Comparison of ENCODE assay signal across 10 cellular contexts in the genomic region with DNA sequence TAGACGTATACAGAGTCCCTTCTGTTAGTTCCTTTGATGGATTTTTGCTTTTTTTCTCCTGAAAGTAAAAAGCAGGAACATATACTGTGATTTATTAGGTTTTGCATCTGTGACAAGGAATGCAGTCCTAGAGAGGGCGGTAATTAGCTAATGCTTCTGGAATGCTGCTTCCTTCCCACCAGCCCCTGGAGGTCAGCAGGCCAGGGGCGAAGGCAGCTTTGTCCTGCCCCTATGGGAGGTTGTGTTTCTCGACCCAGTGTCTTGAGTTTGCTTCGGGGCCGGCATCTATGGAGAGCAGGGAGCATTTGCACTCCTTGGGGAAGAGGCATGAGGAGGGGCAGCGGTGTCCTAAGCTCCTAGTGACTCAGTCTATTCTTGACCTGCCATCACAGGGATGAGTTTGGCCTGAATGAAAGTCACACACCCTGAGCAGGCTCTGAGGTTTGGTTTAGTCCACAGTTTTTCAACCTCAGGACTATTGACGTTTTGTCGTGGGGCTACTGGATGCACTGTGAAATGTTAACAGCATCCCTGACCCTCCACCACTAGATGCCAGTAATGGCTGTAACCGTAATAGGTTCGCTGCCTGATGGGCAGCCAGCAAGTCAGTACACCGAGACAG.
DNase-seq lines count a peak whose midpoint lies in the region; ATAC-seq, FAIRE-seq and TF ChIP-seq lines count a peak whose summit lies in the region.
"Had no signal": no experiment of that assay in that cellular context is flagged by ENCODE, and none has a peak within 500 bp of the region (broad histone marks: within the 10 kb centered on the region; RNA-seq: fewer than 3 reads in every experiment).

No MANE protein-coding gene starts in this region.

- H3K4me3 ChIP-seq in heart left ventricle (no peak overlapping the region), suprapubic skin (no peak overlapping the region)

- no peak for TF ChIP-seq EP300 in suprapubic skin (IDR thresholded peaks at IDR 0.05)

- H3K27ac ChIP-seq in heart left ventricle = peak overlapping the region in 2 of 12 donors; percentile 14 to 40
- no peak overlapping the region for H3K27ac ChIP-seq in suprapubic skin

- ATAC-seq in heart left ventricle (peak in 3 of 4 donors; percentile 53 to 63 (median 53)), HG03469 (IDR thresholded peaks at IDR 0.05; ENCODE audit: unreplicated experiment) (no peak), HG03432 (IDR thresholded peaks at IDR 0.05; ENCODE audit: unreplicated experiment) (no peak), GM18498 (IDR thresholded peaks at IDR 0.05; ENCODE audit: unreplicated experiment) (no peak)

- TF ChIP-seq POLR2A in H54 (IDR thresholded peaks at IDR 0.05; ENCODE audit: low read depth, low read length) = no peak
- no peak for TF ChIP-seq POLR2A in heart left ventricle (IDR thresholded peaks at IDR 0.05)
- TF ChIP-seq POLR2A in suprapubic skin (IDR thresholded peaks at IDR 0.05) = no peak

- H3K9me3 ChIP-seq in heart left ventricle = no peaks in the 10 kb centered on the region
- no peaks in the 10 kb centered on the region for H3K9me3 ChIP-seq in suprapubic skin

- no peak for TF ChIP-seq CTCF in heart left ventricle (IDR thresholded peaks at IDR 0.05)
- no peak for TF ChIP-seq CTCF in suprapubic skin (IDR thresholded peaks at IDR 0.05)

- H3K4me1 ChIP-seq in heart left ventricle = peaks cover 0 to 21% (median 6%) of the 10 kb centered on the region in 12 donors
- no peaks in the 10 kb centered on the region for H3K4me1 ChIP-seq in suprapubic skin

- no peak for FAIRE-seq in H54 (lab: Jason Lieb, UNC)

- intact Hi-C loops in heart left ventricle (cut with DNase I) = loop anchor here in 2 of 10 donors (5.0 kb wide), 2 partner anchors 45 to 180 kb away; no protein-coding TSS in a partner anchor

- WGBS in heart left ventricle, 4 donors = 49 to 53% (median 50%) methylated on average over 12 of the region's 12 CpGs
- WGBS in suprapubic skin = 68% methylated on average over 12 of the region's 12 CpGs

- DNase-seq in H54 (ENCODE audit: insufficient read length, low spot score) (peak; percentile 44), T1000 (lab: John Stamatoyannopoulos, UW) (peak; percentile 67), heart left ventricle (no peak), pulmonary artery endothelial cell (ENCODE audit: low read depth, low spot score) (peak; percentile 57), suprapubic skin (ENCODE audit: low spot score in 2 of 2) (no peak)
- DNase-seq: GDM1, NCI-H1694 treated with DMSO at 0.1 percent for 48 hours had no signal

- H3K36me3 ChIP-seq in heart left ventricle = no peaks in the 10 kb centered on the region
- H3K36me3 ChIP-seq in suprapubic skin = no peaks in the 10 kb centered on the region

- H3K27me3 ChIP-seq in heart left ventricle = no peaks in the 10 kb centered on the region
- H3K27me3 ChIP-seq in suprapubic skin = no peaks in the 10 kb centered on the region

Comparison
In these comparisons a context has a peak if more than half of its experiments do, and no peak if none do; other contexts are left out.
1. DNase-seq: peak in H54 (single experiment), T1000 (single experiment) and pulmonary artery endothelial cell (single experiment); none in heart left ventricle (0 of 5) and suprapubic skin (0 of 2).
2. ATAC-seq: peak in heart left ventricle (3 of 4); none in HG03469 (single experiment), HG03432 (single experiment) and GM18498 (single experiment).